In genomic region chr1:44330935-44331334, GRCh38 we compare ENCODE assay signal across 26 cellular contexts. TPM values are rescaled to one million over a fixed set of nuclear protein-coding genes. Genes with fewer than 3 reads are reported as not detected.
DNase-seq lines count a peak whose midpoint lies in the region; ATAC-seq, FAIRE-seq and TF ChIP-seq lines count a peak whose summit lies in the region.
"Had no signal": no experiment of that assay in that cellular context is flagged by ENCODE, and none has a peak within 500 bp of the region (broad histone marks: within the 10 kb centered on the region; RNA-seq: fewer than 3 reads in every experiment).

No MANE protein-coding gene starts in this region.

- peak overlapping the region; percentile 53 for H3K27ac Mint-ChIP-seq in Caco-2 (ENCODE audit: unreplicated experiment)

- no peak for DNase-seq in Caco-2
- DNase-seq in urothelium cell line (ENCODE audit: low spot score) = no peak
- DNase-seq in left colon = no peak
- DNase-seq in NCI-H2171 (lab: John Stamatoyannopoulos, UW) = no peak
- DNase-seq: 8988T; ACHN; BE2C; C1 segment of cervical spinal cord; CD4-positive, alpha-beta memory T cell; CD4-positive, CD25-positive, alpha-beta regulatory T cell; CD8-positive, alpha-beta memory T cell; DMS 273 treated with DMSO at 0.1 percent for 48 hours; DMS153; DMS53; DMS79; DND-41; EL; GDM1 had no signal

- H3K27me3 ChIP-seq in Caco-2 (replicated peaks; ENCODE audit: control insufficient read depth, insufficient read depth, low read length) = no peaks in the 10 kb centered on the region
- H3K27me3 ChIP-seq: BE2C, BLaER1 had no signal

- H3K36me3 ChIP-seq in Caco-2 (ENCODE audit: control insufficient read depth, insufficient read depth, low read length) = no peaks in the 10 kb centered on the region
- H3K36me3 ChIP-seq in HEK293 (ENCODE audit: control insufficient read depth in 2 of 2, insufficient read depth in 1 of 2, low read length in 2 of 2) = peaks cover 6 to 55% of the 10 kb centered on the region in 2 experiments; a peak in 2 of 3 replicates
- H3K36me3 ChIP-seq: BE2C had no signal

- H3K4me1 ChIP-seq in Caco-2 = peaks cover 13% of the 10 kb centered on the region
- H3K4me1 ChIP-seq in HEK293 (ENCODE audit: control insufficient read depth, insufficient read depth, low read length) = peaks cover 26% of the 10 kb centered on the region
- H3K4me1 ChIP-seq: BLaER1 had no signal

- no peak for ATAC-seq in left colon
- ATAC-seq: GM12878 had no signal

- no peaks in the 10 kb centered on the region for H3K27me3 Mint-ChIP-seq in Caco-2 (ENCODE audit: insufficient read depth, unreplicated experiment)
- H3K27me3 Mint-ChIP-seq: CD4-positive, alpha-beta memory T cell; CD4-positive, CD25-positive, alpha-beta regulatory T cell; CD8-positive, alpha-beta memory T cell had no signal

- H3K4me3 Mint-ChIP-seq in Caco-2 (ENCODE audit: unreplicated experiment) = no peak overlapping the region
- H3K4me3 Mint-ChIP-seq: CD14-positive monocyte; CD4-positive, alpha-beta memory T cell; CD4-positive, CD25-positive, alpha-beta regulatory T cell; CD8-positive, alpha-beta memory T cell had no signal

- CTCF ChIA-PET in Caco-2 (lab: Charles Lee) = interaction anchor here (0.7 kb wide), 1 partner anchor 47 kb away, joined by 3 read pairs; no protein-coding TSS in a partner anchor
- CTCF ChIA-PET in HEK293 (lab: Yijun Ruan, JAX) = interaction anchor here (0.5 to 1.9 kb wide), 5 partner anchors 13 to 321 kb away, joined by 3 to 6 read pairs (median 4); no protein-coding TSS in a partner anchor

- intact Hi-C loops in Caco-2 (cut with micrococcal nuclease; ENCODE audit: unreplicated experiment) = no loop called here
- intact Hi-C loops in left colon (cut with DNase I, micrococcal nuclease) = no loop called here

- no peak overlapping the region for H3K27ac ChIP-seq in HEK293 (ENCODE audit: extremely low read depth, low read depth, low read length)
- H3K27ac ChIP-seq: BLaER1 had no signal

- BruUV-seq in Caco-2 (replicated peaks; lab: Mats Ljungman, UMichigan) = no TSS peak

- H3K4me3 ChIP-seq in Caco-2 (ENCODE audit: low read depth, low read length) (no peak overlapping the region), HEK293 (ENCODE audit: low read depth, low read length) (no peak overlapping the region)
- H3K4me3 ChIP-seq: BLaER1, GM12878 had no signal

- H3K4me1 Mint-ChIP-seq in Caco-2 (ENCODE audit: low read depth, unreplicated experiment) = peaks cover 10% of the 10 kb centered on the region
- H3K4me1 Mint-ChIP-seq: CD14-positive monocyte had no signal

- H3K9me3 ChIP-seq in Caco-2 (no peaks in the 10 kb centered on the region), HEK293 (ENCODE audit: control insufficient read depth, insufficient read depth, low read depth, low read length) (no peaks in the 10 kb centered on the region)
- H3K9me3 ChIP-seq: BE2C, BLaER1 had no signal

- FAIRE-seq in urothelium cell line (lab: Jason Lieb, UNC) = peak; percentile 5
- FAIRE-seq: A204.1, GM12878, GM12892, GM18507, GM19239 had no signal

- H3K9me3 Mint-ChIP-seq in Caco-2 (ENCODE audit: unreplicated experiment) = no peaks in the 10 kb centered on the region
- H3K9me3 Mint-ChIP-seq: CD4-positive, alpha-beta memory T cell; CD4-positive, CD25-positive, alpha-beta regulatory T cell; CD8-positive, alpha-beta memory T cell had no signal

- POLR2A ChIA-PET in Caco-2 (lab: Charles Lee) (no interaction called here), HEK293 (lab: Yijun Ruan, JAX) (no interaction called here)

- TF ChIP-seq CTCF in Caco-2 (IDR thresholded peaks at IDR 0.05; ENCODE audit: insufficient read depth in 1 of 2, low read depth in 1 of 2, low read length in 1 of 2, severe bottlenecking in 1 of 2, unreplicated experiment in 1 of 2) (no peak), HEK293 (tag by site-specific recombination; IDR thresholded peaks at IDR 0.05) (no peak)

- peaks cover 6% of the 10 kb centered on the region for H3K36me3 Mint-ChIP-seq in Caco-2 (ENCODE audit: insufficient read depth, unreplicated experiment)

TF ChIP-seq in HEK293, 187 proteins besides CTCF, POLR2A, EP300 and RAD21:
- TF ChIP-seq KLF1 (tag by site-specific recombination; IDR thresholded peaks at IDR 0.05) (no peak), ZNF600 (tag by site-specific recombination; IDR thresholded peaks at IDR 0.05) (no peak), SCRT1 (tag by site-specific recombination; IDR thresholded peaks at IDR 0.05; ENCODE audit: borderline replicate concordance) (0 out of 2 replicates have a peak, but pooled peaks have one; percentile 40), ZSCAN4 (tag by site-specific recombination; IDR thresholded peaks at IDR 0.05) (no peak), ZNF146 (tag by site-specific recombination; IDR thresholded peaks at IDR 0.05) (no peak), SCRT2 (tag by site-specific recombination; IDR thresholded peaks at IDR 0.05) (peak; percentile 67)
TF ChIP-seq in HEK293: peak in this region for 2.

RNA-seq across cellular contexts. Expression of gene ERI3, which starts 24.1 kb away (rescaled TPM):
- total RNA-seq in Caco-2 (2022) (34.2 and 38.2 TPM in 2 replicates), left colon (10 to 100 TPM; 25.3 to 30.3 TPM)
